Comparison of ENCODE assay signal across 8 cellular contexts in the genomic region with DNA sequence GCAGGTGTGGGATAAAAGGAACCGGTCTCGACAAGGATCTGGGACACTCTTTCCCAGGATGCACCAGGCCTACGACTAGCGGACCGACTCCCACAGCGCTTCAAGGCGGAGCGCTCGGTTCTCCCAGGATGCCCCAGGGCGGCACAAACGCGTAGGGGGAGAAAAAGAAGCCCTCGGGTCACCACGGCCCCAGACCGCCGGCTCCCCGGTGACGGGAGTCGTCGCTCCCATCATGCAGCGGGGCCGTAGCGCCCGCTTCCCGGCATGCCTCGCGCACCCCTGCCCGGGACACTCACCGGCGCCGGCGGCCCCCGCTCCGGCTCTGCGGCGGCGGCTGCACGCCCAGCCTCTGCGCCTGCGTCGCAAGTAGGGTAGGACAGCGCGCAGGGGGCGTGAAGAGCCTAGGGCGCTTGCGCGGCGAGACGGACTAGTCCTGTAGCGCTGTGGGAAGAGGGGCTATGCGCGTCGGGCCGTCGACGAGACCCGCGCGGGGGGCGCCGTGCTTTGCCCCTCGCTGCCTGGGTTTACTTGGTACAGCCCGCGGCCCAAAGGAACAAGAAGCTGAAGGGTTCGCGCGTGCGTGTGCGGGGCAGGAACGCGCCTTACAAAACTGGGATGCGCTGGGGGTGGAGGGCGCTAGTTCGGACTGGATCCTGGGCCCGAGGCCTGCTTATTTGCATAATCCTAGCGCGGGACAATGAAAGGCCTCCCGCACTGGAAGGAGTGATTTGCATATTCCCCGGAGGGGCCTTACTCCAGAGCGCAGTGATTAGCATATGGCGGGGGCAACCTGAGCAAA.
DNase-seq lines count a peak whose midpoint lies in the region; ATAC-seq lines count a peak whose summit lies in the region.

A gene with protein sequence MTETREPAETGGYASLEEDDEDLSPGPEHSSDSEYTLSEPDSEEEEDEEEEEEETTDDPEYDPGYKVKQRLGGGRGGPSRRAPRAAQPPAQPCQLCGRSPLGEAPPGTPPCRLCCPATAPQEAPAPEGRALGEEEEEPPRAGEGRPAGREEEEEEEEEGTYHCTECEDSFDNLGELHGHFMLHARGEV (minus strand): TSS at position 368 of the 799 bp plus-strand sequence. CDS start 5,325 bp downstream, outside the sequence.

- peak; percentile 94 for DNase-seq in Ammon's horn (ENCODE audit: low spot score)
- peak; percentile 73 for DNase-seq in NCI-H510A (lab: John Stamatoyannopoulos, UW)
- DNase-seq in activated CD4-positive, alpha-beta T cell treated with anti-CD3 and anti-CD28 coated beads for 48 hours = peak; percentile 92
- DNase-seq in kidney tubule cell (ENCODE audit: low spot score) = peak; percentile 89
- DNase-seq in stimulated activated CD4-positive, alpha-beta T cell treated with anti-CD3 and anti-CD28 coated beads, Interleukin-1b, Interleukin-23, amount 100 ng/mL, for 1 hour (ENCODE audit: low read depth in 2 of 2) = peak; percentile 69 to 72

- ATAC-seq in GM19043 (IDR thresholded peaks at IDR 0.05; ENCODE audit: low read depth, unreplicated experiment) (peak; percentile 63), HG03354 (IDR thresholded peaks at IDR 0.05; ENCODE audit: poor library complexity, severe bottlenecking, unreplicated experiment) (peak; percentile 75)

- peak within 1 kb of the TSS; percentile 97 for H3K27ac ChIP-seq in cingulate gyrus (ENCODE audit: low read depth, low read length)

Comparison
In these comparisons a context has a peak if more than half of its experiments do, and no peak if none do; other contexts are left out.
1. Peak in every context shown above with its lines: DNase-seq, ATAC-seq and H3K27ac ChIP-seq.